1 cellular context compared by ENCODE assay signal in genomic region chr2:119469661-119470297, GRCh38.
A peak's percentile ranks its signal among the peaks of the same experiment; 100 is the strongest.
TF ChIP-seq lines count a peak whose summit lies in the region.

No MANE protein-coding gene starts in this region.

TF ChIP-seq in HepG2, 621 proteins besides CTCF, POLR2A, EP300 and RAD21 (continued from another document and continues in another):
- TF ChIP-seq ARID4A (CRISPR knock-in tag; IDR thresholded peaks at IDR 0.05; ENCODE audit: borderline replicate concordance) (peak; percentile 49; the same call in 1 of the 2 replicates), HES4 (CRISPR knock-in tag; IDR thresholded peaks at IDR 0.05; ENCODE audit: borderline replicate concordance) (no peak), MXI1 (IDR thresholded peaks at IDR 0.05; ENCODE audit: borderline replicate concordance, low read depth, low read length) (no peak), MTERF4 (CRISPR knock-in tag; IDR thresholded peaks at IDR 0.05) (no peak), ZNF770 (CRISPR knock-in tag; IDR thresholded peaks at IDR 0.05) (no peak), ARID5B (CRISPR knock-in tag; IDR thresholded peaks at IDR 0.05) (peak; percentile 77), ZNF605 (CRISPR knock-in tag; IDR thresholded peaks at IDR 0.05) (no peak), ZNF558 (CRISPR knock-in tag; IDR thresholded peaks at IDR 0.05; ENCODE audit: borderline replicate concordance) (no peak), BRCA1 (CRISPR knock-in tag; IDR thresholded peaks at IDR 0.05) (no peak), MXD4 (CRISPR knock-in tag; IDR thresholded peaks at IDR 0.05) (no peak), POGK (CRISPR knock-in tag; conservative IDR thresholded peaks at IDR 0.05) (no peak), GPBP1L1 (CRISPR knock-in tag; IDR thresholded peaks at IDR 0.05) (no peak), NFRKB (IDR thresholded peaks at IDR 0.05) (no peak), KDM6A (CRISPR knock-in tag; IDR thresholded peaks at IDR 0.05; ENCODE audit: low read depth) (no peak; the same call in 1 of the 2 replicates), XRCC5 (optimal IDR thresholded peaks at IDR 0.05; ENCODE audit: low read length) (no peak), SATB2 (CRISPR knock-in tag; IDR thresholded peaks at IDR 0.05) (no peak), ZBTB40 (IDR thresholded peaks at IDR 0.05) (peak; percentile 90), ZBTB40 (CRISPR knock-in tag; IDR thresholded peaks at IDR 0.05) (peak; percentile 100)
